Comparison of ENCODE assay signal across 9 cellular contexts in genomic region chr3:50604110-50604621, GRCh38. TPM values are rescaled to one million over a fixed set of nuclear protein-coding genes. Genes with fewer than 3 reads are reported as not detected.
A peak's percentile ranks its signal among the peaks of the same experiment; 100 is the strongest.
DNase-seq lines count a peak whose midpoint lies in the region; ATAC-seq, FAIRE-seq and TF ChIP-seq lines count a peak whose summit lies in the region.
"Had no signal": no experiment of that assay in that cellular context is flagged by ENCODE, and none has a peak within 500 bp of the region (broad histone marks: within the 10 kb centered on the region; RNA-seq: fewer than 3 reads in every experiment).

No MANE protein-coding gene starts in this region.

- FAIRE-seq in kidney (lab: Jason Lieb, UNC) = no peak

- H3K27ac ChIP-seq in heart right ventricle = peak overlapping the region; percentile 35 to 99 (median 98)
- H3K27ac ChIP-seq in kidney (ENCODE audit: low read depth in 2 of 2, low read length in 2 of 2) = peak overlapping the region; percentile 99

- peak overlapping the region; percentile 25 for H3K27ac Mint-ChIP-seq in type B pancreatic cell

- peaks cover 35 to 100% (median 93%) of the 10 kb centered on the region in 9 donors for H3K4me1 ChIP-seq in heart right ventricle
- peaks cover 89 to 95% of the 10 kb centered on the region in 2 donors for H3K4me1 ChIP-seq in kidney (ENCODE audit: control insufficient read depth in 1 of 2, insufficient read depth in 1 of 2, low read depth in 1 of 2, low read length in 2 of 2)

- H3K36me3 ChIP-seq in heart right ventricle = peaks cover 0 to 56% (median 24%) of the 10 kb centered on the region in 9 donors
- H3K36me3 ChIP-seq in kidney (ENCODE audit: control insufficient read depth in 1 of 2, insufficient read depth in 2 of 2, low read length in 2 of 2) = peaks cover 36 to 42% of the 10 kb centered on the region in 2 donors

- peak overlapping the region in 1 of 2 donors; percentile 99 for H3K9ac ChIP-seq in kidney (ENCODE audit: low read length in 2 of 2)

- peaks cover 3% of the 10 kb centered on the region for H3K36me3 Mint-ChIP-seq in type B pancreatic cell
- H3K36me3 Mint-ChIP-seq: naive B cell had no signal

- WGBS in heart right ventricle, 2 donors = 68 to 69% methylated on average over 5 of the region's 5 CpGs

- no peaks in the 10 kb centered on the region for H3K27me3 ChIP-seq in heart right ventricle

- peaks cover 26% of the 10 kb centered on the region for H3K4me1 Mint-ChIP-seq in type B pancreatic cell (ENCODE audit: unreplicated experiment)

- H3K27me3 Mint-ChIP-seq in type B pancreatic cell = no peaks in the 10 kb centered on the region
- H3K27me3 Mint-ChIP-seq: naive B cell had no signal

- peak in 1 of 2 donors; percentile 3 for DNase-seq in heart right ventricle
- no peak for DNase-seq in Right ventricle myocardium superior
- DNase-seq in kidney = no peak
- no peak for DNase-seq in type B pancreatic cell (ENCODE audit: extremely low spot score, unreplicated experiment)
- no peak for DNase-seq in hepatic stellate cell (ENCODE audit: low spot score)
- DNase-seq: AML-193, naive B cell, T-helper 9 cell had no signal

- no peak overlapping the region for H3K4me3 Mint-ChIP-seq in type B pancreatic cell

- ATAC-seq in heart right ventricle (no peak), Right ventricle myocardium superior (ENCODE audit: poor library complexity) (no peak), HG03460 (IDR thresholded peaks at IDR 0.05; ENCODE audit: unreplicated experiment) (no peak)

- H3K9me3 ChIP-seq in heart right ventricle (no peaks in the 10 kb centered on the region), kidney (ENCODE audit: control insufficient read depth in 1 of 2, low read length in 2 of 2) (no peaks in the 10 kb centered on the region)

- H3K4me3 ChIP-seq in heart right ventricle (no peak overlapping the region), kidney (ENCODE audit: low read length in 2 of 2) (no peak overlapping the region)

- intact Hi-C loops in heart right ventricle (cut with DNase I) = no loop called here
- intact Hi-C loops in Right ventricle myocardium superior (cut with DNase I) = no loop called here
- intact Hi-C loops in kidney (cut with DNase I) = no loop called here

- H3K9me3 Mint-ChIP-seq in type B pancreatic cell = no peaks in the 10 kb centered on the region
- H3K9me3 Mint-ChIP-seq: naive B cell had no signal

- TF ChIP-seq CTCF in heart right ventricle (IDR thresholded peaks at IDR 0.05) (no peak), kidney (IDR thresholded peaks at IDR 0.05; ENCODE audit: borderline replicate concordance, extremely low read depth, insufficient read depth) (no peak), type B pancreatic cell (conservative IDR thresholded peaks at IDR 0.05) (no peak)

RNA-seq across cellular contexts. Expression of gene CISH, which starts 7.4 kb away (rescaled TPM):
- total RNA-seq in heart right ventricle (100 to 1,000 TPM in 1 of 10 donors, 10 to 100 TPM in 6, 1 to 10 TPM in 3; 5.4 to 131 (median 24.0) TPM), Right ventricle myocardium superior (8.0 TPM), kidney (30.8 TPM), type B pancreatic cell (ENCODE audit: low replicate concordance) (4.1 and 7.0 TPM in 2 replicates)
- polyA plus RNA-seq in heart right ventricle (10 to 100 TPM in 1 of 2 donors, 1 to 10 TPM in 1; 8.9 to 21.1 TPM), kidney (ENCODE audit: insufficient read depth, low read depth, low replicate concordance) (59.4 TPM)

RNA-seq across cellular contexts. Expression of gene MAPKAPK3, which starts 12.8 kb away (rescaled TPM):
- total RNA-seq in heart right ventricle (100 to 1,000 TPM; 278 to 496 (median 334) TPM), Right ventricle myocardium superior (430 TPM), kidney (75.8 TPM), type B pancreatic cell (ENCODE audit: low replicate concordance) (40.3 and 47.0 TPM in 2 replicates)
- polyA plus RNA-seq in heart right ventricle (100 to 1,000 TPM; 134 to 225 TPM), kidney (ENCODE audit: insufficient read depth, low read depth, low replicate concordance) (68.0 TPM)

RNA-seq across cellular contexts. Expression of gene HEMK1, which starts 34.8 kb away (rescaled TPM):
- total RNA-seq in heart right ventricle (10 to 100 TPM; 10.6 to 19.0 (median 14.8) TPM), Right ventricle myocardium superior (19.5 TPM), kidney (25.1 TPM), type B pancreatic cell (ENCODE audit: low replicate concordance) (20.2 and 29.9 TPM in 2 replicates)
- polyA plus RNA-seq in heart right ventricle (10 to 100 TPM; 13.5 to 17.7 TPM), kidney (ENCODE audit: insufficient read depth, low read depth, low replicate concordance) (30.3 TPM)

RNA-seq across cellular contexts. Expression of gene C3orf18, which starts 36.6 kb away (rescaled TPM):
- total RNA-seq in heart right ventricle = 10 to 100 TPM; 31.6 to 49.9 (median 43.4) TPM
- polyA plus RNA-seq in heart right ventricle = 10 to 100 TPM; 19.9 to 28.7 TPM
- 53.1 TPM for total RNA-seq in Right ventricle myocardium superior
- 6.2 TPM for total RNA-seq in kidney
- 14.9 TPM for polyA plus RNA-seq in kidney (ENCODE audit: insufficient read depth, low read depth, low replicate concordance)
- 1.9 and 11.9 TPM in 2 replicates for total RNA-seq in type B pancreatic cell (ENCODE audit: low replicate concordance)
